Comparison of ENCODE assay signal across 8 cellular contexts in the genomic region with DNA sequence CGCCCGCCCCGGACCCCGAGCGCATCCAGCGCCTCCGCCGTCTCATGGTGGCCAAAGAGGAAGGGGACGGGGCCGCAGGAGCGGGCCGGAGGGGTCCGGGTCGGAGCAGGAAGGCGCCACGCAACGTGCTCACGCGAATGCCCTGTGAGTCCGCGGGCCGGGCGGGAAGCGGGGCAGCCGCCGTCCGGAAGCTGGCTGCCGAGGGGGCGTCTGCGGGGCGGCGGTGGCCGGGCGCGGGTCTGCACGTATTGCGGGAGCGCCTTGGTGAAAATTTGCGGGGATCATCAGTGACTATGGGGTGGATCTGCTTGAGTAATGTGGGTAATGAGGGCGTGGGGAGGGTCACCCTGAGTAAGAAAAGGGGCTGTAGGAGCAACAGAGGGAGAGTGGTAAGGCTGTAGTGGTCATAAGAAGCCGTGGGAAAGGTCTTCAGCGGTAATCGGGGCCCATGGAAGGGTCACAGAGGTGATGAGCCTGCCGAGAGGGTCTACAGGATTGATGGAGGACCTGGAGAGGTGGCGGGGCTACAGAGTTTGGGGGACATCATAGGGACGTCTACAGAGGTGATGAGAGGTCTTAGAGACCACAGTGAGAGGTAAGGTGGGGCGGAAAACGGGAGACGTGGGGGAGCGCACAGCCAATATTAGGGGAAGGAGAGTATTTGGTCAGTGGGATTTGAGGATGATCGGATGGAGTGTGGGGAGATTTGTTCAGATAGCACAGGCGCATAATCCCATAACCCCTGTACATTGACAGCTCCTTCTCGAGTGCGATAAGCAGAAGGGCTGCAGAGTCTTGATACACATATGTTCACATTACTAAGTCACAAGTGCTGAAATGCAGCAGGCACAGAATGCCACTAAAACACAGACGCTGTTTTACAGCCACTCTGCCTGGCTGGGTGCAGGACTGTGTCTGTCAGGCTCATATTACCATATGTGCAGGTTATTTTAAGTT. TPM values are rescaled to one million over a fixed set of nuclear protein-coding genes. Genes with fewer than 3 reads are reported as not detected.
DNase-seq lines count a peak whose midpoint lies in the region; ATAC-seq and TF ChIP-seq lines count a peak whose summit lies in the region.

No MANE protein-coding gene starts in this region.

- no peaks in the 10 kb centered on the region for H3K9me2 ChIP-seq in neural cell (ENCODE audit: insufficient read depth, low read length)

- no peaks in the 10 kb centered on the region for H3K27me3 ChIP-seq in CD4-positive, alpha-beta T cell (ENCODE audit: control insufficient read depth, insufficient read depth, low read length)
- H3K27me3 ChIP-seq in fibroblast of lung (ENCODE audit: control insufficient read depth, insufficient read depth, low read length) (no peaks in the 10 kb centered on the region), neural cell (ENCODE audit: insufficient read depth, low read depth, low read length) (no peaks in the 10 kb centered on the region)

- CTCF ChIA-PET in CD4-positive, alpha-beta T cell (lab: Charles Lee): interaction anchor here (0.7 to 2.9 kb wide), 24 partner anchors 10 to 438 kb away, joined by 3 to 54 read pairs (median 4); a partner anchor contains a TSS
- CTCF ChIA-PET in activated CD4-positive, alpha-beta T cell treated with anti-CD3 and anti-CD28 coated beads, Interleukin-2, amount 10 ng/mL, durations not matched to agents 7 days and 5 days (lab: Charles Lee): interaction anchor here (0.7 to 2.6 kb wide), 45 partner anchors 8 to 481 kb away, joined by 3 to 31 read pairs (median 5); a partner anchor contains a TSS

- H3K79me2 ChIP-seq in fibroblast of lung (ENCODE audit: control insufficient read depth, insufficient read depth, low read length) (peaks cover 4% of the 10 kb centered on the region), neural cell (replicated peaks; ENCODE audit: insufficient read depth, low read length) (peaks cover 13% of the 10 kb centered on the region)

- no peak overlapping the region for H3K27ac Mint-ChIP-seq in CD4-positive, alpha-beta T cell
- H3K27ac Mint-ChIP-seq in activated CD4-positive, alpha-beta T cell treated with anti-CD3 and anti-CD28 coated beads, Interleukin-2, amount 10 ng/mL, durations not matched to agents 7 days and 5 days: peak overlapping the region; percentile 86

- H2AFZ ChIP-seq in fibroblast of lung (ENCODE audit: low read length) (peak overlapping the region; percentile 42), neural cell (ENCODE audit: low read depth, low read length) (peak overlapping the region; percentile 34)

- peak overlapping the region; percentile 99 for H3K4me2 ChIP-seq in fibroblast of lung (ENCODE audit: extremely low read depth, insufficient read depth, low read length)
- peak overlapping the region; percentile 90 for H3K4me2 ChIP-seq in neural cell (ENCODE audit: low read length)

- H4K20me1 ChIP-seq in fibroblast of lung (ENCODE audit: control insufficient read depth, extremely low read depth, insufficient read depth, low read length): no peaks in the 10 kb centered on the region
- no peaks in the 10 kb centered on the region for H4K20me1 ChIP-seq in neural cell (ENCODE audit: insufficient read depth)

- peaks cover 5% of the 10 kb centered on the region for H3K4me1 ChIP-seq in fibroblast of lung (ENCODE audit: control insufficient read depth, extremely low read depth, insufficient read depth, low read length)

- no peak for TF ChIP-seq EP300 in neural cell (conservative IDR thresholded peaks at IDR 0.05; ENCODE audit: poor library complexity, severe bottlenecking)

- POLR2A ChIA-PET in CD4-positive, alpha-beta T cell (lab: Charles Lee): interaction anchor here (1.5 to 3.5 kb wide), 4 partner anchors 13 to 93 kb away, joined by 5 to 28 read pairs (median 8); a partner anchor contains a TSS
- POLR2A ChIA-PET in activated CD4-positive, alpha-beta T cell treated with anti-CD3 and anti-CD28 coated beads, Interleukin-2, amount 10 ng/mL, durations not matched to agents 7 days and 5 days (lab: Charles Lee): no interaction called here

- no peaks in the 10 kb centered on the region for H3K9me3 Mint-ChIP-seq in CD4-positive, alpha-beta T cell
- H3K9me3 Mint-ChIP-seq in activated CD4-positive, alpha-beta T cell treated with anti-CD3 and anti-CD28 coated beads, Interleukin-2, amount 10 ng/mL, durations not matched to agents 7 days and 5 days: no peaks in the 10 kb centered on the region

- H3K36me3 Mint-ChIP-seq in CD4-positive, alpha-beta T cell (ENCODE audit: low read depth): peaks cover 14% of the 10 kb centered on the region
- H3K36me3 Mint-ChIP-seq in activated CD4-positive, alpha-beta T cell treated with anti-CD3 and anti-CD28 coated beads, Interleukin-2, amount 10 ng/mL, durations not matched to agents 7 days and 5 days (ENCODE audit: low read depth): peaks cover 7% of the 10 kb centered on the region

- H3K4me3 ChIP-seq in fibroblast of lung (replicated peaks in 1 of 4; ENCODE audit: control extremely low read depth in 1 of 4, insufficient read depth in 1 of 4, low read depth in 3 of 4, low read length in 4 of 4) (peak overlapping the region; percentile 55 to 82 (median 70)), neural cell (ENCODE audit: low read length) (peak overlapping the region; percentile 85)

- peak in 4 of 10 experiments; percentile 6 to 39 (median 11) for DNase-seq in CD4-positive, alpha-beta T cell
- DNase-seq in activated CD4-positive, alpha-beta T cell treated with anti-CD3 and anti-CD28 coated beads, Interleukin-2, amount 10 ng/mL, durations not matched to agents 7 days and 5 days: peak; percentile 34
- DNase-seq in fibroblast of lung (ENCODE audit: low read depth in 2 of 2) (peak in 1 of 2 donors; percentile 13), GOT3 (lab: John Stamatoyannopoulos, UW) (no peak), kidney glomerular epithelial cell (lab: John Stamatoyannopoulos, UW) (no peak)

- no peak for TF ChIP-seq CTCF in CD4-positive, alpha-beta T cell (IDR thresholded peaks at IDR 0.05)
- TF ChIP-seq CTCF in fibroblast of lung (conservative IDR thresholded peaks at IDR 0.05 in 1 of 2, IDR thresholded peaks at IDR 0.05 in 1 of 2; ENCODE audit: low read depth in 1 of 2, low read length in 2 of 2): no peak
- no peak for TF ChIP-seq CTCF in neural cell (IDR thresholded peaks at IDR 0.05; ENCODE audit: poor library complexity, severe bottlenecking)

- H3K27ac ChIP-seq in CD4-positive, alpha-beta T cell (ENCODE audit: low read depth, low read length): no peak overlapping the region
- H3K27ac ChIP-seq in fibroblast of lung (ENCODE audit: insufficient read depth, low read length) (no peak overlapping the region), neural cell (ENCODE audit: low read length) (peak overlapping the region; percentile 24)

- ATAC-seq in CD4-positive, alpha-beta T cell (ENCODE audit: poor library complexity): peak; percentile 5
- ATAC-seq in GM19351 (IDR thresholded peaks at IDR 0.05; ENCODE audit: unreplicated experiment): peak; percentile 28
- ATAC-seq in HG03571 (IDR thresholded peaks at IDR 0.05; ENCODE audit: unreplicated experiment): peak; percentile 23

- H3F3A ChIP-seq in neural cell (ENCODE audit: insufficient read depth, low read length, poor library complexity, severe bottlenecking): no peaks in the 10 kb centered on the region

- no peak for TF ChIP-seq RAD21 in neural cell (conservative IDR thresholded peaks at IDR 0.05)

- H3K9ac ChIP-seq in fibroblast of lung (ENCODE audit: insufficient read depth, low read length) (peak overlapping the region; percentile 71), neural cell (ENCODE audit: low read length) (peak overlapping the region; percentile 76)

- H3K36me3 ChIP-seq in fibroblast of lung (ENCODE audit: control insufficient read depth, insufficient read depth, low read length): no peaks in the 10 kb centered on the region
- no peaks in the 10 kb centered on the region for H3K36me3 ChIP-seq in neural cell (ENCODE audit: insufficient read depth, low read length)

- no peaks in the 10 kb centered on the region for H3K9me3 ChIP-seq in CD4-positive, alpha-beta T cell (ENCODE audit: control insufficient read depth, low read length)
- no peaks in the 10 kb centered on the region for H3K9me3 ChIP-seq in fibroblast of lung (ENCODE audit: control insufficient read depth, insufficient read depth, low read depth, low read length)
- H3K9me3 ChIP-seq in neural cell (ENCODE audit: low read length): no peaks in the 10 kb centered on the region

- no peaks in the 10 kb centered on the region for H3K27me3 Mint-ChIP-seq in CD4-positive, alpha-beta T cell
- H3K27me3 Mint-ChIP-seq in activated CD4-positive, alpha-beta T cell treated with anti-CD3 and anti-CD28 coated beads, Interleukin-2, amount 10 ng/mL, durations not matched to agents 7 days and 5 days: no peaks in the 10 kb centered on the region

- intact Hi-C loops in CD4-positive, alpha-beta T cell (cut with DNase I, micrococcal nuclease): loop anchor here (5.0 kb wide), 5 partner anchors 92 to 602 kb away; a partner anchor contains a TSS

- peak overlapping the region; percentile 86 for H3K4me3 Mint-ChIP-seq in CD4-positive, alpha-beta T cell
- H3K4me3 Mint-ChIP-seq in activated CD4-positive, alpha-beta T cell treated with anti-CD3 and anti-CD28 coated beads, Interleukin-2, amount 10 ng/mL, durations not matched to agents 7 days and 5 days: peak overlapping the region; percentile 86

- peaks cover 36% of the 10 kb centered on the region for H3K4me1 Mint-ChIP-seq in CD4-positive, alpha-beta T cell (ENCODE audit: low read depth)
- peaks cover 38% of the 10 kb centered on the region for H3K4me1 Mint-ChIP-seq in activated CD4-positive, alpha-beta T cell treated with anti-CD3 and anti-CD28 coated beads, Interleukin-2, amount 10 ng/mL, durations not matched to agents 7 days and 5 days

TF ChIP-seq in neural cell, 6 proteins besides CTCF, POLR2A, EP300 and RAD21:
- TF ChIP-seq TAF1 (IDR thresholded peaks at IDR 0.05; ENCODE audit: low read depth) (no peak), EZH2 (IDR thresholded peaks at IDR 0.05; ENCODE audit: borderline replicate concordance, insufficient read depth, low read length, poor library complexity, severe bottlenecking) (no peak), POLR2AphosphoS5 (IDR thresholded peaks at IDR 0.05) (no peak)

RNA-seq across cellular contexts. Expression of a gene that starts 0.8 kb away (rescaled TPM):
- under 1 TPM; 0.49 to 0.70 TPM for total RNA-seq in CD4-positive, alpha-beta T cell
- 1 to 10 TPM; 4.8 to 5.3 TPM for total RNA-seq in activated CD4-positive, alpha-beta T cell treated with anti-CD3 and anti-CD28 coated beads, Interleukin-2, amount 10 ng/mL, durations not matched to agents 7 days and 5 days
- total RNA-seq in fibroblast of lung: 2.1 and 3.1 TPM in 2 replicates
- 2.0 and 2.5 TPM in 2 replicates for polyA plus RNA-seq in fibroblast of lung
- 1.4 and 1.7 TPM in 2 replicates for polyA plus RNA-seq in fibroblast of lung (2012)
- polyA minus RNA-seq in fibroblast of lung (ENCODE audit: low replicate concordance): 0.52 and 2.0 TPM in 2 replicates
- 26.4 and 30.6 TPM in 2 replicates for polyA plus RNA-seq in neural cell
- polyA minus RNA-seq in neural cell: 64.8 and 71.3 TPM in 2 replicates

RNA-seq across cellular contexts. Expression of a gene that starts 13.1 kb away (rescaled TPM):
- total RNA-seq in CD4-positive, alpha-beta T cell: 1 to 10 TPM; 4.1 to 4.6 TPM
- total RNA-seq in activated CD4-positive, alpha-beta T cell treated with anti-CD3 and anti-CD28 coated beads, Interleukin-2, amount 10 ng/mL, durations not matched to agents 7 days and 5 days: 10 to 100 TPM; 10.8 to 13.9 TPM
- 37.3 and 42.4 TPM in 2 replicates for total RNA-seq in fibroblast of lung
- polyA plus RNA-seq in fibroblast of lung (16.1 and 18.0 TPM in 2 replicates), neural cell (7.9 and 11.9 TPM in 2 replicates)
- polyA plus RNA-seq in fibroblast of lung (2012): 15.1 and 18.0 TPM in 2 replicates
- polyA minus RNA-seq in fibroblast of lung (ENCODE audit: low replicate concordance) (7.6 and 11.2 TPM in 2 replicates), neural cell (10.0 and 14.2 TPM in 2 replicates)
